ENCODE assay signal across 18 cellular contexts in the genomic region with DNA sequence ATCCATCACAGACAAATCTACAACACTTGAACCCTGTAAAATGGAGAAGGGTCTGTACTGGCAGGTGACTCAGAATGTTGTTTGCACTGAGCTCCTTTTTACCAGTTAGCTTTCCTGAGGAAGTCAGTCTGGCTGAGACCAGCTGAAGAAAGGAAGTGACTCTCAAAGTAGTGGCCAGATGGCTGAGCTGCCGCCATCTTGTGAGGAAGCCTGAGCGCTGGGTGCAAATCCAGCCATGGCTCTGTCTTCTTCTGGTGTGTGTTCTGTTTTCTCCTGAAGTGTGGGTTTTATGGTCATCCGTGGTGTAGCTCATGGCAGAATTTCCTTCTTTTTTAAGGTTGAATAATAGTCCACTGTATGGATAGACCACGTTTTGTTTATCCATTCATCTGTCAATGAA.
"Had no signal": no experiment of that assay in that cellular context is flagged by ENCODE, and none has a peak within 500 bp of the region (broad histone marks: within the 10 kb centered on the region; RNA-seq: fewer than 3 reads in every experiment).

No MANE protein-coding gene starts in this region.

- H3K27ac Mint-ChIP-seq: activated CD4-positive, alpha-beta T cell treated with anti-CD3 and anti-CD28 coated beads, Interleukin-2, amount 10 ng/mL, durations not matched to agents 7 days and 5 days; activated naive CD4-positive, alpha-beta T cell treated with anti-CD3 and anti-CD28 coated beads for 36 hours; activated T-helper 17 cell treated with anti-CD3 and anti-CD28 coated beads, Interleukin-2, amount 50 U/mL, for 72 hours; nephron progenitor cell; stimulated activated naive CD8-positive, alpha-beta T cell treated with anti-CD3 and anti-CD28 coated beads, Interleukin-15, Interleukin-2, amounts not matched to agents 100 ng/mL and 50 ng/mL, for 24 hours had no signal

- DNase-seq: activated CD4-positive, alpha-beta T cell treated with anti-CD3 and anti-CD28 coated beads, Interleukin-2, amount 10 ng/mL, durations not matched to agents 7 days and 5 days; activated CD4-positive, CD25-positive, alpha-beta regulatory T cell; activated CD8-positive, alpha-beta memory T cell treated with anti-CD3 and anti-CD28 coated beads for 24 hours; activated naive CD4-positive, alpha-beta T cell treated with anti-CD3 and anti-CD28 coated beads for 36 hours; central memory CD4-positive, alpha-beta T cell; cortex of kidney; erythroblast; mesenchymal stem cell; nephron progenitor cell; stimulated activated CD4-positive, alpha-beta T cell treated with anti-CD3 and anti-CD28 coated beads, Interleukin-4, amount 100 ng/mL, for 1 hour; stimulated activated CD8-positive, alpha-beta memory T cell treated with anti-CD3 and anti-CD28 coated beads, Interleukin-4, amount 100 ng/mL, for 48 hours; T-helper 2 cell had no signal

- H3K4me1 Mint-ChIP-seq: activated T-helper 17 cell treated with anti-CD3 and anti-CD28 coated beads, Interleukin-2, amount 50 U/mL, for 72 hours had no signal

- H3K4me3 Mint-ChIP-seq: activated CD4-positive, alpha-beta T cell treated with anti-CD3 and anti-CD28 coated beads, Interleukin-2, amount 10 ng/mL, durations not matched to agents 7 days and 5 days; activated naive CD4-positive, alpha-beta T cell treated with anti-CD3 and anti-CD28 coated beads for 36 hours; activated T-helper 17 cell treated with anti-CD3 and anti-CD28 coated beads, Interleukin-2, amount 50 U/mL, for 72 hours; nephron progenitor cell; stimulated activated naive CD8-positive, alpha-beta T cell treated with anti-CD3 and anti-CD28 coated beads, Interleukin-15, Interleukin-2, amounts not matched to agents 100 ng/mL and 50 ng/mL, for 24 hours had no signal

- ATAC-seq: activated T-helper 17 cell treated with anti-CD3 and anti-CD28 coated beads, Interleukin-2, amount 50 U/mL, for 72 hours had no signal

- H3K9me3 ChIP-seq: testis had no signal

- FAIRE-seq: islet of Langerhans, TTC549, urothelium cell line had no signal

- H3K4me3 ChIP-seq: testis had no signal

- H3K27me3 ChIP-seq: testis had no signal

- H3K9me3 Mint-ChIP-seq: activated T-helper 17 cell treated with anti-CD3 and anti-CD28 coated beads, Interleukin-2, amount 50 U/mL, for 72 hours had no signal
